In the genomic region with DNA sequence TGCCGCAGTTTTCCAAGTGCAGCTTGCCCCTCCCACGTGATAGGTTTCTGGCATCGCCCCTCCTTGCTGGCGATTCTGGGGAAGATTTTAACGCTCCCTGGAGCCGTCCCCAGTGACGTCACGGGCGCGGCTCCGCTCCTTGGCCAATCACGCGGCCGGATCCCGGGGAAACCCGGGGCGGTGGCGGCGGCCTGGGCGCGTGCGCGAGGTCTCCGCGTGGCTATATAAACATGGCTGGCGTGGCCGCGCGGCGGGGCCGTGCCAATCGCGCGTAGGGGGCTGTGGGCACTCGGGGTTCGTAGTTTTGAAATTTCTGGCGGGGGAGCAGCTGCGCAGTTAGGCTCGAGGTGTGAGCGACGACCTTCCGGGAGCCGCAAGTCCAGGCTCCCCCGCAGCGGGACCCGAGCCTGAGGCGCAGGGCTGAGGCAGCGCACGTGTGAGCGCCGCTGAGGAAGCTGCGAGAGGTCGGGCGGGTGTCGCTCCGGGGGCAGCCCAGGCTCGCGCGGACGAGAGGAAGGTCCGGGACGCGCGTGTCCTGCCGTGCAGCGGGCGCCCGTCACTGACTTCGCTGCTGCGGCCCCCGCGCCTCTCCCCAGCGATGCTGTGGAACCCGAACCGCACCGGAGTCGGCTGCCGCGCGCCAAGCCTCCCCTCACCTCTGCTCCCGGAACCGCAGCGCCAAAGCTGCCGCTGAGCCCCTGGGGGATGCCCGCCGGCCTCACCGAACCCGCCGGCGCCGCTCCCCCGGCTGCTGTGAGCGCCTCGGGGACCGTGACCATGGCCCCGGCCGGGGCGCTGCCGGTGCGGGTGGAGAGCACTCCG, we compare ENCODE assay signal across 8 cellular contexts. TPM values are rescaled to one million over a fixed set of nuclear protein-coding genes. Genes with fewer than 3 reads are reported as not detected.
DNase-seq lines count a peak whose midpoint lies in the region; ATAC-seq, FAIRE-seq and TF ChIP-seq lines count a peak whose summit lies in the region.

A gene with protein sequence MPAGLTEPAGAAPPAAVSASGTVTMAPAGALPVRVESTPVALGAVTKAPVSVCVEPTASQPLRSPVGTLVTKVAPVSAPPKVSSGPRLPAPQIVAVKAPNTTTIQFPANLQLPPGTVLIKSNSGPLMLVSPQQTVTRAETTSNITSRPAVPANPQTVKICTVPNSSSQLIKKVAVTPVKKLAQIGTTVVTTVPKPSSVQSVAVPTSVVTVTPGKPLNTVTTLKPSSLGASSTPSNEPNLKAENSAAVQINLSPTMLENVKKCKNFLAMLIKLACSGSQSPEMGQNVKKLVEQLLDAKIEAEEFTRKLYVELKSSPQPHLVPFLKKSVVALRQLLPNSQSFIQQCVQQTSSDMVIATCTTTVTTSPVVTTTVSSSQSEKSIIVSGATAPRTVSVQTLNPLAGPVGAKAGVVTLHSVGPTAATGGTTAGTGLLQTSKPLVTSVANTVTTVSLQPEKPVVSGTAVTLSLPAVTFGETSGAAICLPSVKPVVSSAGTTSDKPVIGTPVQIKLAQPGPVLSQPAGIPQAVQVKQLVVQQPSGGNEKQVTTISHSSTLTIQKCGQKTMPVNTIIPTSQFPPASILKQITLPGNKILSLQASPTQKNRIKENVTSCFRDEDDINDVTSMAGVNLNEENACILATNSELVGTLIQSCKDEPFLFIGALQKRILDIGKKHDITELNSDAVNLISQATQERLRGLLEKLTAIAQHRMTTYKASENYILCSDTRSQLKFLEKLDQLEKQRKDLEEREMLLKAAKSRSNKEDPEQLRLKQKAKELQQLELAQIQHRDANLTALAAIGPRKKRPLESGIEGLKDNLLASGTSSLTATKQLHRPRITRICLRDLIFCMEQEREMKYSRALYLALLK (plus strand): TSS at position 217 of the 822 bp plus-strand sequence. CDS start 489 bp downstream, at position 706.

- intact Hi-C loops in kidney (cut with DNase I) = no loop called here

- peaks cover 0 to 2% of the 10 kb centered on the region in 2 donors for H3K4me1 ChIP-seq in kidney (ENCODE audit: control insufficient read depth in 1 of 2, insufficient read depth in 1 of 2, low read depth in 1 of 2, low read length in 2 of 2)

- H3K4me3 ChIP-seq in kidney (ENCODE audit: low read length in 2 of 2) = peak within 1 kb of the TSS; percentile 82 to 86

- no peaks in the 10 kb centered on the region for H3K9me3 ChIP-seq in kidney (ENCODE audit: control insufficient read depth in 1 of 2, low read length in 2 of 2)

- peak; percentile 13 for FAIRE-seq in kidney (lab: Jason Lieb, UNC)

- DNase-seq in AG20443 (ENCODE audit: low spot score) = peak; percentile 99
- DNase-seq in NCI-H460 (ENCODE audit: extremely low read depth, low read depth) = peak; percentile 87
- DNase-seq in activated CD4-positive, CD25-positive, alpha-beta regulatory T cell treated with anti-CD3 and anti-CD28 coated beads, Interleukin-2, amount 50 U/mL, for 72 hours = peak; percentile 95
- DNase-seq in cerebellar nuclear complex (lab: John Stamatoyannopoulos, UW) = peak; percentile 66 to 68
- peak; percentile 97 for DNase-seq in kidney
- DNase-seq in stimulated activated CD4-positive, alpha-beta T cell treated with anti-CD3 and anti-CD28 coated beads, Interleukin-15, amount 100 ng/mL, for 1 hour (ENCODE audit: low read depth in 1 of 2, low spot score in 1 of 2) = peak; percentile 88 to 95

- no peak for TF ChIP-seq CTCF in kidney (IDR thresholded peaks at IDR 0.05; ENCODE audit: borderline replicate concordance, extremely low read depth, insufficient read depth)

- H3K36me3 ChIP-seq in kidney (ENCODE audit: control insufficient read depth in 1 of 2, insufficient read depth in 2 of 2, low read length in 2 of 2) = no peaks in the 10 kb centered on the region

- peak within 1 kb of the TSS in 1 of 2 donors; percentile 71 for H3K27ac ChIP-seq in kidney (ENCODE audit: low read depth in 2 of 2, low read length in 2 of 2)

- peak within 1 kb of the TSS; percentile 67 to 68 for H3K9ac ChIP-seq in kidney (ENCODE audit: low read length in 2 of 2)

- ATAC-seq in GM19025 (IDR thresholded peaks at IDR 0.05; ENCODE audit: low read depth, unreplicated experiment) = peak; percentile 83
- ATAC-seq in HG03280 (IDR thresholded peaks at IDR 0.05; ENCODE audit: unreplicated experiment) = peak; percentile 89

RNA-seq across cellular contexts. Expression of the gene that starts here (rescaled TPM):
- 12.3 and 12.4 TPM in 2 replicates for total RNA-seq in NCI-H460 (2014; rRNA removed; shearing (Covaris generic))
- 6.4 and 9.4 TPM in 2 replicates for polyA plus RNA-seq in NCI-H460 (2014; cell fraction: nucleus; rRNA removed)
- total RNA-seq in kidney = 4.9 TPM
- 1.7 TPM for polyA plus RNA-seq in kidney (ENCODE audit: insufficient read depth, low read depth, low replicate concordance)
